Comparison of ENCODE assay signal across 5 cellular contexts in the genomic region with DNA sequence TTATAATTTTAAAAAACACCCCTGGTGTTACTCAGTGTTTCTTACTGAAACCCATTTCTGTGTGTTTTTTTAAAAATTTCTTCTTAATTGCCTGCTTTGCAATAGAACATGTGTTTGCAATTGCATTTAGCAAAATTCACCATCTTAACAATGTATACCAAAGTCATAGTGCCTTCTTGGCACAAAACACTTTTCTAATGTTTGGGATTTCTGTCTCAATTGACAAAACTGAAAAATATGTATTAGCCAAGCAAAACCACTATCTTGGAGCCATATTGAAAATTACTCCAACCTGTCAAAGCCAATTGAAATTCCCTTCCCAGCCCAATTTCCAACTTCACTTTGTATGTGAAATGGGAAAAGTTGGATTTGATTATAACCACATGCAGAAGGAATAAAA.
"Had no signal": no experiment of that assay in that cellular context is flagged by ENCODE, and none has a peak within 500 bp of the region (broad histone marks: within the 10 kb centered on the region; RNA-seq: fewer than 3 reads in every experiment).

No MANE protein-coding gene starts in this region.

- H3K4me3 ChIP-seq: GM23338, K562 had no signal

- H2AFZ ChIP-seq: GM23338 had no signal

- DNase-seq: H9, HCEC 1CT, IMR-90 had no signal

- ATAC-seq: GM23338, K562 had no signal

- H3K4me2 ChIP-seq: GM23338 had no signal
